35 cellular contexts compared by ENCODE assay signal in genomic region chr7:130302649-130303048, GRCh38. TPM values are rescaled to one million over a fixed set of nuclear protein-coding genes. Genes with fewer than 3 reads are reported as not detected.
"Had no signal": no experiment of that assay in that cellular context is flagged by ENCODE, and none has a peak within 500 bp of the region (broad histone marks: within the 10 kb centered on the region; RNA-seq: fewer than 3 reads in every experiment).

No MANE protein-coding gene starts in this region.

- ATAC-seq: heart right ventricle; mucosa of descending colon; naive thymus-derived CD4-positive, alpha-beta T cell; natural killer cell treated with Interleukin-12 subunit alpha and Interleukin-12 subunit beta and Interleukin-15 and Interleukin-18, amount 100 ng/mL, for 72 hours; right lobe of liver; stimulated activated naive B cell treated with anti-CD40 and anti-IgM and Interleukin-4, amounts not matched to agents 10 μg/mL and 1 μg/mL and 100 μg/mL, for 72 hours; stimulated activated naive CD8-positive, alpha-beta T cell treated with anti-CD3 and anti-CD28 coated beads, Interleukin-15, Interleukin-2, amounts not matched to agents 100 U/mL and 50 U/mL, for 24 hours had no signal

- H3K79me2 ChIP-seq: hepatocyte, parathyroid adenoma had no signal

- H3K36me3 ChIP-seq: heart right ventricle, left ventricle myocardium inferior, neural progenitor cell, neutrophil, right atrium auricular region, right lobe of liver, stomach, thyroid gland, transverse colon, uterus had no signal

- H2AFZ ChIP-seq: hepatocyte, neural progenitor cell, parathyroid adenoma had no signal

- DNase-seq: heart right ventricle; islet precursor cell; left ventricle myocardium inferior; midbrain; mucosa of descending colon; naive thymus-derived CD4-positive, alpha-beta T cell; occipital lobe; right lobe of liver; stimulated activated CD4-positive, alpha-beta T cell treated with anti-CD3 and anti-CD28 coated beads, Interleukin-1b, Interleukin-23, amount 100 ng/mL, for 48 hours; stimulated activated CD4-positive, alpha-beta T cell treated with anti-CD3 and anti-CD28 coated beads, Interleukin-2, amount 100 ng/mL, for 48 hours; stimulated activated naive B cell treated with anti-CD40 and anti-IgM and Interleukin-4, amounts not matched to agents 10 μg/mL and 1 μg/mL and 100 μg/mL, for 72 hours; stimulated activated naive CD8-positive, alpha-beta T cell treated with anti-CD3 and anti-CD28 coated beads, Interleukin-15, Interleukin-2, amounts not matched to agents 100 U/mL and 50 U/mL, for 24 hours; stomach; testis; thyroid gland; transverse colon; uterus had no signal

- H3K4me1 ChIP-seq: heart right ventricle, left ventricle myocardium inferior, neural progenitor cell, parathyroid adenoma, right atrium auricular region, right lobe of liver, stomach, testis, thyroid gland, transverse colon, uterus had no signal

- H3K4me1 Mint-ChIP-seq: stimulated activated naive B cell treated with anti-CD40 and anti-IgM and Interleukin-4, amounts not matched to agents 10 μg/mL and 1 μg/mL and 100 μg/mL, for 72 hours had no signal

- H3K9ac ChIP-seq: neural progenitor cell, parathyroid adenoma had no signal

- H3K9me3 Mint-ChIP-seq: natural killer cell treated with Interleukin-12 subunit alpha and Interleukin-12 subunit beta and Interleukin-15 and Interleukin-18, amount 100 ng/mL, for 72 hours; stimulated activated naive B cell treated with anti-CD40 and anti-IgM and Interleukin-4, amounts not matched to agents 10 μg/mL and 1 μg/mL and 100 μg/mL, for 72 hours had no signal

- H3K4me3 Mint-ChIP-seq: naive thymus-derived CD4-positive, alpha-beta T cell; natural killer cell treated with Interleukin-12 subunit alpha and Interleukin-12 subunit beta and Interleukin-15 and Interleukin-18, amount 100 ng/mL, for 72 hours; neural progenitor cell; stimulated activated naive B cell treated with anti-CD40 and anti-IgM and Interleukin-4, amounts not matched to agents 10 μg/mL and 1 μg/mL and 100 μg/mL, for 72 hours had no signal

- H3K4me2 ChIP-seq: hepatocyte, neural progenitor cell, smooth muscle cell had no signal

- H3K9me3 ChIP-seq: heart right ventricle, left ventricle myocardium inferior, mucosa of descending colon, neutrophil, right atrium auricular region, right lobe of liver, stomach, testis, thyroid gland, transverse colon, uterus had no signal

- H3K36me3 Mint-ChIP-seq: natural killer cell treated with Interleukin-12 subunit alpha and Interleukin-12 subunit beta and Interleukin-15 and Interleukin-18, amount 100 ng/mL, for 72 hours; neural progenitor cell; stimulated activated naive B cell treated with anti-CD40 and anti-IgM and Interleukin-4, amounts not matched to agents 10 μg/mL and 1 μg/mL and 100 μg/mL, for 72 hours had no signal

- H3K27me3 ChIP-seq: hepatocyte, neural progenitor cell, neutrophil, right atrium auricular region, right lobe of liver, stomach, testis, thyroid gland, transverse colon, uterus had no signal

- H3K4me3 ChIP-seq: heart right ventricle, hepatocyte, left ventricle myocardium inferior, lung, mucosa of descending colon, neural progenitor cell, right atrium auricular region, right lobe of liver, smooth muscle cell, stomach, testis, thyroid gland, transverse colon, uterus had no signal

- H3K27ac Mint-ChIP-seq: naive thymus-derived CD4-positive, alpha-beta T cell; natural killer cell treated with Interleukin-12 subunit alpha and Interleukin-12 subunit beta and Interleukin-15 and Interleukin-18, amount 100 ng/mL, for 72 hours; neural progenitor cell; stimulated activated naive B cell treated with anti-CD40 and anti-IgM and Interleukin-4, amounts not matched to agents 10 μg/mL and 1 μg/mL and 100 μg/mL, for 72 hours had no signal

- H3K27ac ChIP-seq: heart right ventricle, hepatocyte, left ventricle myocardium inferior, neural progenitor cell, neutrophil, parathyroid adenoma, right atrium auricular region, right lobe of liver, stomach, testis, thyroid gland, transverse colon, uterus had no signal

RNA-seq across cellular contexts. Expression of gene CPA4, which starts 9.7 kb away (rescaled TPM):
- total RNA-seq: left ventricle myocardium inferior; mucosa of descending colon; naive thymus-derived CD4-positive, alpha-beta T cell; natural killer cell treated with Interleukin-12 subunit alpha and Interleukin-12 subunit beta and Interleukin-15 and Interleukin-18, amount 100 ng/mL, for 72 hours; right lobe of liver; stomach; thyroid gland; transverse colon; ureter had no signal
- polyA plus RNA-seq: naive thymus-derived CD4-positive, alpha-beta T cell had no signal

RNA-seq across cellular contexts. Expression of gene CPA2, which starts 36.0 kb away (rescaled TPM):
- total RNA-seq: kidney epithelial cell; left ventricle myocardium inferior; myocyte; naive thymus-derived CD4-positive, alpha-beta T cell; natural killer cell treated with Interleukin-12 subunit alpha and Interleukin-12 subunit beta and Interleukin-15 and Interleukin-18, amount 100 ng/mL, for 72 hours; occipital lobe; osteocyte; pulmonary artery endothelial cell; renal cortical epithelial cell; right atrium auricular region; right lobe of liver; smooth muscle cell; thyroid gland; ureter had no signal
- polyA plus RNA-seq: naive thymus-derived CD4-positive, alpha-beta T cell had no signal

RNA-seq across cellular contexts. Expression of gene CPA5, which starts 42.0 kb away (rescaled TPM):
- total RNA-seq: heart right ventricle; hepatocyte; kidney epithelial cell; left ventricle myocardium inferior; lower leg skin; lung; mesenteric fat pad; mucosa of descending colon; natural killer cell treated with Interleukin-12 subunit alpha and Interleukin-12 subunit beta and Interleukin-15 and Interleukin-18, amount 100 ng/mL, for 72 hours; occipital lobe; posterior vena cava; pulmonary artery endothelial cell; renal cortical epithelial cell; right atrium auricular region; right lobe of liver; skeletal muscle tissue; smooth muscle cell; stomach; thyroid gland; transverse colon; uterus had no signal
- polyA plus RNA-seq: smooth muscle cell had no signal
